Comparison of ENCODE assay signal across 9 cellular contexts in the genomic region with DNA sequence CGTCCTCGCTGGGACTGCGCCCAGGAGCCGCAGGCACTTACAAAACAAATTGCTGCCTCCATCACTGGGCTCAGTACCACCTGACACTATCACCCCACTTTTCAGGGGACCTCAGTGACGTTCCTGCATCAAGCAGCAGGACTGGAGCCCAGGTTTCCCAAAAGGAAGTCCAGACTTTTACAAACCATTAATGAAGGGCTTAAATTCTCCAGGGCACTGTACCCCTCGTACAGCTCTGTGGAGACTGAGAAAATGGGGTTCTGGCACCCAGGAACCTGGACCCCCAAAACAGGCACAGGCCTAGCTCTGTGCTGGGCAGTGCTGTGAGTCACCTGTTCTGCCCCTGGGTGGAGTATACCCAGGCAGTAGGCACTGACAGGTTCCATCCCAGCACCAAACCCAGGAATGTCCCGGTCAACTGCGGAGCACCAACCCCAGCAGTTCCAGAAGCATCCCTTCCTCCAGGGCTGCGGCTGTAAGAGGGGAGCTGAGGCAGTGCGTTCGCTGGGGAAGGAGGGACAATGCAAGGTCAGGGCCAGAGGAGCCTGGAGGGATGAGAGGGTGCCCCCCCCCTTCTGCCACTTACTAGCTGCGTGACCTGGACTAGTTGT. TPM values are rescaled to one million over a fixed set of nuclear protein-coding genes. Genes with fewer than 3 reads are reported as not detected.
DNase-seq lines count a peak whose midpoint lies in the region; TF ChIP-seq lines count a peak whose summit lies in the region.
"Had no signal": no experiment of that assay in that cellular context is flagged by ENCODE, and none has a peak within 500 bp of the region (broad histone marks: within the 10 kb centered on the region; RNA-seq: fewer than 3 reads in every experiment).

No MANE protein-coding gene starts in this region.

- H3K4me3 Mint-ChIP-seq in dendritic cell treated with granulocyte-macrophage colony-stimulating factor and Interleukin-4, amounts not matched to agents 40 ng/mL and 50 ng/mL, for 4 days, result peak overlapping the region; percentile 88
- H3K4me3 Mint-ChIP-seq in progenitor cell of endocrine pancreas (ENCODE audit: low read depth), result peak overlapping the region; percentile 79

- TF ChIP-seq CTCF in GM10266 (IDR thresholded peaks at IDR 0.05; ENCODE audit: control insufficient read depth, insufficient read depth, low read depth, missing control alignments) (peak; percentile 19), progenitor cell of endocrine pancreas (IDR thresholded peaks at IDR 0.05; ENCODE audit: unreplicated experiment) (no peak)

- H3K9me3 Mint-ChIP-seq in dendritic cell treated with granulocyte-macrophage colony-stimulating factor and Interleukin-4, amounts not matched to agents 40 ng/mL and 50 ng/mL, for 4 days, result no peaks in the 10 kb centered on the region
- no peaks in the 10 kb centered on the region for H3K9me3 Mint-ChIP-seq in progenitor cell of endocrine pancreas (ENCODE audit: low read depth)

- peaks cover 16% of the 10 kb centered on the region for H3K4me1 Mint-ChIP-seq in dendritic cell treated with granulocyte-macrophage colony-stimulating factor and Interleukin-4, amounts not matched to agents 40 ng/mL and 50 ng/mL, for 4 days (ENCODE audit: low read depth)
- peaks cover 8% of the 10 kb centered on the region for H3K4me1 Mint-ChIP-seq in progenitor cell of endocrine pancreas (ENCODE audit: low read depth)

- H3K27ac Mint-ChIP-seq in dendritic cell treated with granulocyte-macrophage colony-stimulating factor and Interleukin-4, amounts not matched to agents 40 ng/mL and 50 ng/mL, for 4 days, result peak overlapping the region; percentile 82
- H3K27ac Mint-ChIP-seq in progenitor cell of endocrine pancreas, result peak overlapping the region; percentile 45

- H3K27me3 Mint-ChIP-seq in dendritic cell treated with granulocyte-macrophage colony-stimulating factor and Interleukin-4, amounts not matched to agents 40 ng/mL and 50 ng/mL, for 4 days, result peaks cover 77% of the 10 kb centered on the region
- H3K27me3 Mint-ChIP-seq in progenitor cell of endocrine pancreas, result peaks cover 70% of the 10 kb centered on the region

- DNase-seq in GM10266 (ENCODE audit: extremely low spot score) (no peak), progenitor cell of endocrine pancreas (ENCODE audit: low spot score, unreplicated experiment) (no peak), mesenteric fat pad (ENCODE audit: low spot score) (no peak), NCI-H2081 treated with DMSO at 0.1 percent for 48 hours (lab: John Stamatoyannopoulos, UW) (no peak), NCI-H1105 treated with DMSO at 0.1 percent for 48 hours (lab: John Stamatoyannopoulos, UW) (no peak), LoVo (ENCODE audit: low spot score) (no peak)
- no peak for DNase-seq in Jurkat, Clone E6-1 (ENCODE audit: low read depth, low spot score)

- peak overlapping the region; percentile 24 for H3K4me3 ChIP-seq in Jurkat, Clone E6-1 (ENCODE audit: low read length)

- intact Hi-C loops in dendritic cell treated with granulocyte-macrophage colony-stimulating factor and Interleukin-4, amounts not matched to agents 40 ng/mL and 50 ng/mL, for 4 days (cut with micrococcal nuclease), result loop anchor here (1.0 to 5.0 kb wide), 5 partner anchors 35 to 285 kb away; a partner anchor contains a TSS

- peaks cover 5% of the 10 kb centered on the region for H3K36me3 Mint-ChIP-seq in dendritic cell treated with granulocyte-macrophage colony-stimulating factor and Interleukin-4, amounts not matched to agents 40 ng/mL and 50 ng/mL, for 4 days (ENCODE audit: low read depth)
- H3K36me3 Mint-ChIP-seq in progenitor cell of endocrine pancreas (ENCODE audit: insufficient read depth), result no peaks in the 10 kb centered on the region

RNA-seq across cellular contexts. Expression of a gene that starts 24.6 kb away (rescaled TPM):
- not detected for polyA plus RNA-seq in Jurkat, Clone E6-1 (2012; ENCODE audit: insufficient read depth, insufficient read length)
- total RNA-seq in progenitor cell of endocrine pancreas (not detected in 2 replicates), mesenteric fat pad (not detected)
- total RNA-seq: omental fat pad had no signal

RNA-seq across cellular contexts. Expression of a gene that starts 36.3 kb away (rescaled TPM):
- polyA plus RNA-seq in Jurkat, Clone E6-1 (2012; ENCODE audit: insufficient read depth, insufficient read length), result 50.8 TPM
- total RNA-seq in progenitor cell of endocrine pancreas, result 30.2 and 32.7 TPM in 2 replicates
- 25.1 TPM for total RNA-seq in mesenteric fat pad

RNA-seq across cellular contexts. Expression of a gene that starts 55.3 kb away (rescaled TPM):
- 41.8 TPM for polyA plus RNA-seq in Jurkat, Clone E6-1 (2012; ENCODE audit: insufficient read depth, insufficient read length)
- total RNA-seq in progenitor cell of endocrine pancreas (9.8 and 10.2 TPM in 2 replicates), mesenteric fat pad (31.1 TPM)

RNA-seq across cellular contexts. Expression of a gene that starts 56.4 kb away (rescaled TPM):
- polyA plus RNA-seq in Jurkat, Clone E6-1 (2012; ENCODE audit: insufficient read depth, insufficient read length), result 897 TPM
- total RNA-seq in progenitor cell of endocrine pancreas, result 249 and 256 TPM in 2 replicates
- 190 TPM for total RNA-seq in mesenteric fat pad
